In the genomic region with DNA sequence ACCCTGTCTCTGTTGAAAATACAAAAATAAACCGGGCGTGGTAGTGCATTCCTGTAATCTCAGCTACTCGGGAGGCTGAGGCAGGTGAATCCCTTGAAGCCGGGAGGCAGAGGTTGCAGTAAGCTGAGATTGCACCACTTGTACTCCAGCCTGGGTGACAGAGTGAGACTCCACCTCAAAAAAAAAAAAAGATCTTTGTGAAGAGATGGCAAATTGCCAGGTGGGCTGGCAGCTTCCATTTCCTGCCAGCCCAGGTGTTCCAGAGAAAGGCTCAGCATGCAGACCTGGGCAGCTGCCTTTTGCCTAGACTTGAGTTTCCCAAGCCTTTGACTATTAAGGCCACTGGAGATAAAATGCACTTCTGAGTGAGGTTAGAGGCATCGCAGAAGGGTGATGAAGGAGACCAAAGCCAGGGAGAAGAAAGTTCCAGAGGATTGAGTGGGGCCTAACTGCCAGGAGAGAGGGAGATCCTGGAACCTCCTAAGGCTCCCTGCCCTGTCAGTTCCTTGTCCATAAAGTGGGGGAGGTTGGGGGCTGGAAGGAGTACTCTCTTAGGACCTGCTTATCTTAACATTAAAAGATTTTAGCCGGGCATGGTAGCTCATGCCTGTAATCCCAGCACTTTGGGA, we compare ENCODE assay signal across 8 cellular contexts. TPM values are rescaled to one million over a fixed set of nuclear protein-coding genes. Genes with fewer than 3 reads are reported as not detected.
A peak's percentile ranks its signal among the peaks of the same experiment; 100 is the strongest.
DNase-seq lines count a peak whose midpoint lies in the region; ATAC-seq and TF ChIP-seq lines count a peak whose summit lies in the region.

No MANE protein-coding gene starts in this region.

- H3K4me2 ChIP-seq in BLaER1 treated with 17β-estradiol and CSF1 and Interleukin-3, amounts not matched to agents 10 nM and 100 nM = peak overlapping the region; percentile 40 to 95 (median 81)

- no peaks in the 10 kb centered on the region for H4K20me1 ChIP-seq in BLaER1 treated with 17β-estradiol and CSF1 and Interleukin-3, amounts not matched to agents 10 nM and 100 nM

- no peaks in the 10 kb centered on the region for H3K36me3 ChIP-seq in BLaER1 treated with 17β-estradiol and CSF1 and Interleukin-3, amounts not matched to agents 10 nM and 100 nM

- H3K4me1 ChIP-seq in BLaER1 treated with 17β-estradiol and CSF1 and Interleukin-3, amounts not matched to agents 10 nM and 100 nM = peaks cover 56 to 95% (median 89%) of the 10 kb centered on the region in 10 experiments

- no peaks in the 10 kb centered on the region for H3K9me3 ChIP-seq in BLaER1 treated with 17β-estradiol and CSF1 and Interleukin-3, amounts not matched to agents 10 nM and 100 nM (replicated peaks in 1 of 11)

- H3K4me3 ChIP-seq in BLaER1 treated with 17β-estradiol and CSF1 and Interleukin-3, amounts not matched to agents 10 nM and 100 nM = no peak overlapping the region
- no peak overlapping the region for H3K4me3 ChIP-seq in LNCaP clone FGC (ENCODE audit: low read depth, low read length)

- peak overlapping the region in 1 of 11 experiments; percentile 23; a peak in 3 of 22 replicates for H3K27ac ChIP-seq in BLaER1 treated with 17β-estradiol and CSF1 and Interleukin-3, amounts not matched to agents 10 nM and 100 nM

- no peak for TF ChIP-seq CTCF in LNCaP clone FGC (IDR thresholded peaks at IDR 0.05; ENCODE audit: control insufficient read depth, extremely low read depth, insufficient read depth)

- ATAC-seq in left colon = peak; percentile 64
- ATAC-seq in GM18861 (IDR thresholded peaks at IDR 0.05; ENCODE audit: unreplicated experiment) = no peak
- no peak for ATAC-seq in GM18867 (IDR thresholded peaks at IDR 0.05; ENCODE audit: unreplicated experiment)
- no peak for ATAC-seq in HG02938 (IDR thresholded peaks at IDR 0.05; ENCODE audit: unreplicated experiment)

- H3K9ac ChIP-seq in BLaER1 treated with 17β-estradiol and CSF1 and Interleukin-3, amounts not matched to agents 10 nM and 100 nM = peak overlapping the region in 1 of 11 experiments; percentile 36; a peak in 3 of 22 replicates

- peak; percentile 80 for DNase-seq in LNCaP clone FGC (ENCODE audit: low read depth)
- peak in 4 of 5 donors; percentile 34 to 47 (median 40) for DNase-seq in T-helper 1 cell
- DNase-seq in left colon = peak; percentile 76 to 82
- no peak for DNase-seq in hepatic stellate cell (ENCODE audit: low spot score)

- intact Hi-C loops in left colon (cut with DNase I, micrococcal nuclease) = no loop called here

- H3K27me3 ChIP-seq in BLaER1 treated with 17β-estradiol and CSF1 and Interleukin-3, amounts not matched to agents 10 nM and 100 nM = no peaks in the 10 kb centered on the region

RNA-seq across cellular contexts. Expression of a gene that starts 10.0 kb away (rescaled TPM):
- total RNA-seq in left colon = 100 to 1,000 TPM in 1 of 2 donors, 10 to 100 TPM in 1; 60.1 to 210 TPM

RNA-seq across cellular contexts. Expression of a gene that starts 47.7 kb away (rescaled TPM):
- 10 to 100 TPM; 17.7 to 17.9 TPM for total RNA-seq in left colon

RNA-seq across cellular contexts. Expression of a gene that starts 47.9 kb away (rescaled TPM):
- total RNA-seq in left colon = 10 to 100 TPM; 75.6 to 83.8 TPM
